ENCODE assay signal across 9 cellular contexts in genomic region chr10:123133511-123133910, GRCh38. TPM values are rescaled to one million over a fixed set of nuclear protein-coding genes. Genes with fewer than 3 reads are reported as not detected.
DNase-seq lines count a peak whose midpoint lies in the region; ATAC-seq and TF ChIP-seq lines count a peak whose summit lies in the region.
"Had no signal": no experiment of that assay in that cellular context is flagged by ENCODE, and none has a peak within 500 bp of the region (broad histone marks: within the 10 kb centered on the region; RNA-seq: fewer than 3 reads in every experiment).

No MANE protein-coding gene starts in this region.

- H3K27me3 ChIP-seq in Caco-2 (replicated peaks; ENCODE audit: control insufficient read depth, insufficient read depth, low read length) (peaks cover 8% of the 10 kb centered on the region), H7 (ENCODE audit: control insufficient read depth, insufficient read depth, low read length) (peaks cover 81% of the 10 kb centered on the region), neural progenitor cell (peaks cover 100% of the 10 kb centered on the region)

- peaks cover 20% of the 10 kb centered on the region for H3K4me1 ChIP-seq in Caco-2
- peaks cover 40% of the 10 kb centered on the region for H3K4me1 ChIP-seq in neural progenitor cell

- H3K36me3 ChIP-seq in Caco-2 (ENCODE audit: control insufficient read depth, insufficient read depth, low read length): no peaks in the 10 kb centered on the region
- no peaks in the 10 kb centered on the region for H3K36me3 ChIP-seq in H7 (replicated peaks; ENCODE audit: control insufficient read depth, insufficient read depth, low read length)
- no peaks in the 10 kb centered on the region for H3K36me3 ChIP-seq in neural progenitor cell
- H3K36me3 ChIP-seq: thyroid gland had no signal

- no TSS peak for BruUV-seq in Caco-2 (replicated peaks; lab: Mats Ljungman, UMichigan)

- no peak overlapping the region for H2AFZ ChIP-seq in neural progenitor cell (replicated peaks)

- H3K4me2 ChIP-seq in neural progenitor cell: peak overlapping the region; percentile 84

- TF ChIP-seq CTCF in Caco-2 (IDR thresholded peaks at IDR 0.05; ENCODE audit: insufficient read depth in 1 of 2, low read depth in 1 of 2, low read length in 1 of 2, severe bottlenecking in 1 of 2, unreplicated experiment in 1 of 2): no peak
- no peak for TF ChIP-seq CTCF in brain (conservative IDR thresholded peaks at IDR 0.05)
- TF ChIP-seq CTCF in neural progenitor cell (IDR thresholded peaks at IDR 0.05): no peak

- H3K9me3 ChIP-seq in Caco-2 (no peaks in the 10 kb centered on the region), neural progenitor cell (ENCODE audit: low read depth) (no peaks in the 10 kb centered on the region)
- H3K9me3 ChIP-seq: thyroid gland had no signal

- H3K27ac Mint-ChIP-seq in Caco-2 (ENCODE audit: unreplicated experiment) (no peak overlapping the region), brain (peak overlapping the region in 1 of 5 experiments; percentile 74), neural progenitor cell (no peak overlapping the region)

- no peak for ATAC-seq in GM21786 (IDR thresholded peaks at IDR 0.05; ENCODE audit: unreplicated experiment)

- H3K4me3 ChIP-seq in Caco-2 (ENCODE audit: low read depth, low read length) (no peak overlapping the region), H7 (ENCODE audit: insufficient read depth, low read depth, low read length) (peak overlapping the region; percentile 35), neural progenitor cell (peak overlapping the region; percentile 45)
- H3K4me3 ChIP-seq: thyroid gland had no signal

- H3K4me1 Mint-ChIP-seq in Caco-2 (ENCODE audit: low read depth, unreplicated experiment): no peaks in the 10 kb centered on the region
- H3K4me1 Mint-ChIP-seq in brain: peaks cover 37% of the 10 kb centered on the region
- H3K4me1 Mint-ChIP-seq in neural progenitor cell: peaks cover 21% of the 10 kb centered on the region

- DNase-seq in Caco-2 (no peak), H7 (peak; percentile 82), neural progenitor cell (ENCODE audit: low spot score) (no peak), erythroblast (lab: John Stamatoyannopoulos, UW) (no peak), islet precursor cell (no peak)

- POLR2A ChIA-PET in Caco-2 (lab: Charles Lee): no interaction called here

- H3K4me3 Mint-ChIP-seq in Caco-2 (ENCODE audit: unreplicated experiment) (peak overlapping the region; percentile 34), brain (peak overlapping the region; percentile 81 to 88 (median 84)), neural progenitor cell (peak overlapping the region; percentile 67)

- CTCF ChIA-PET in Caco-2 (lab: Charles Lee): interaction anchor here (0.6 to 2.2 kb wide), 3 partner anchors 11 to 247 kb away, joined by 3 to 9 read pairs (median 8); no protein-coding TSS in a partner anchor

- H3K36me3 Mint-ChIP-seq in Caco-2 (ENCODE audit: insufficient read depth, unreplicated experiment) (no peaks in the 10 kb centered on the region), brain (no peaks in the 10 kb centered on the region), neural progenitor cell (no peaks in the 10 kb centered on the region)

- TF ChIP-seq POLR2A in erythroblast (IDR thresholded peaks at IDR 0.05; ENCODE audit: low read length): no peak

- H3K27me3 Mint-ChIP-seq in Caco-2 (ENCODE audit: insufficient read depth, unreplicated experiment): peaks cover 27% of the 10 kb centered on the region
- peaks cover 100% of the 10 kb centered on the region for H3K27me3 Mint-ChIP-seq in brain
- peaks cover 76% of the 10 kb centered on the region for H3K27me3 Mint-ChIP-seq in neural progenitor cell (ENCODE audit: insufficient read depth, low read depth)

- H3K27ac ChIP-seq in neural progenitor cell: no peak overlapping the region
- H3K27ac ChIP-seq: thyroid gland had no signal

- intact Hi-C loops in Caco-2 (cut with micrococcal nuclease; ENCODE audit: unreplicated experiment): loop anchor here (1.0 to 2.0 kb wide), 4 partner anchors 90 to 426 kb away; no protein-coding TSS in a partner anchor

- peaks cover 48% of the 10 kb centered on the region for H3F3A ChIP-seq in neural progenitor cell (ENCODE audit: low read depth)

- H3K9ac ChIP-seq in neural progenitor cell: no peak overlapping the region

- peaks cover 61% of the 10 kb centered on the region for H4K20me1 ChIP-seq in neural progenitor cell (ENCODE audit: low read depth)

- no peaks in the 10 kb centered on the region for H3K79me2 ChIP-seq in neural progenitor cell (ENCODE audit: low read depth)

- H3K9me3 Mint-ChIP-seq in Caco-2 (ENCODE audit: unreplicated experiment) (no peaks in the 10 kb centered on the region), brain (peaks cover 0 to 7% (median 4%) of the 10 kb centered on the region in 5 experiments), neural progenitor cell (no peaks in the 10 kb centered on the region)

RNA-seq across cellular contexts. Expression of gene HMX3, which starts 2.3 kb away (rescaled TPM):
- total RNA-seq in Caco-2 (2022) (not detected in 2 replicates), neural progenitor cell (ENCODE audit: low replicate concordance) (0.12 TPM in 1 of 2 replicates, not detected in the other)
- not detected in 2 replicates for total RNA-seq in H7 (2014; rRNA removed; shearing (Covaris generic))
- 12.9 TPM for polyA plus RNA-seq in brain (ENCODE audit: insufficient read depth, low read depth, low replicate concordance)
- total RNA-seq: epithelial cell of proximal tubule, thyroid gland had no signal

RNA-seq across cellular contexts. Expression of gene HMX2, which starts 14.4 kb away (rescaled TPM):
- total RNA-seq in Caco-2 (2022): 1.4 and 1.7 TPM in 2 replicates
- total RNA-seq in H7 (2014; rRNA removed; shearing (Covaris generic)): 0.07 TPM in 1 of 2 replicates, not detected in the other
- polyA plus RNA-seq in brain (ENCODE audit: insufficient read depth, low read depth, low replicate concordance): 18.3 TPM
- total RNA-seq in neural progenitor cell (ENCODE audit: low replicate concordance): 0.15 and 0.21 TPM in 2 replicates
- total RNA-seq: epithelial cell of proximal tubule, thyroid gland had no signal

RNA-seq across cellular contexts. Expression of gene BUB3, which starts 20.7 kb away (rescaled TPM):
- total RNA-seq in Caco-2 (2022) (129 and 141 TPM in 2 replicates), neural progenitor cell (ENCODE audit: low replicate concordance) (245 and 249 TPM in 2 replicates)
- total RNA-seq in H7 (2014; rRNA removed; shearing (Covaris generic)): 338 and 359 TPM in 2 replicates
- 230 TPM for polyA plus RNA-seq in brain (ENCODE audit: insufficient read depth, low read depth, low replicate concordance)

Comparison
In these comparisons a context has a peak if more than half of its experiments do, and no peak if none do; other contexts are left out.
1. H3K4me3 Mint-ChIP-seq: peak in every context shown above with its lines; median percentile 84 in brain; 67 in neural progenitor cell; 34 in Caco-2.